18 cellular contexts compared by ENCODE assay signal in the genomic region with DNA sequence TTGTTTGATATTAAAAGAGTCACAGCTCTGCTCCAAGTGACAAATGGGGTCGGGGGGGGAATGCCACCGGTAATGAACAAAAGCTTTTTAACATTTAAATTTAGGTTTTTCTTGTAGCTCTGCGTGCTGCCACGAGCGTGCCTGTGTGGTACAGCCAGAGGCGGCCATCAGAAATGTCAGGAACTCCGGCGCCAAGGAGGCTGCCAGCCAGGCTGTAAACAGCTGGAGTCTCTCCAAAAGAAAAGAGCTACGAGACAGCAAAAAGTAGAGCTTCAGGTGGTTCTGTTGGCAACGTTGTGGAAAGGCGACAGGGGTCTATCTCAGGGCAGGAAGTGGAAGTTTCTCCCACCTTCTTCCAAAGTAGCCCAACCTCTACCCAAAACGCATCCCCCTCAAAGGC.
DNase-seq lines count a peak whose midpoint lies in the region; ATAC-seq and TF ChIP-seq lines count a peak whose summit lies in the region.
"Had no signal": no experiment of that assay in that cellular context is flagged by ENCODE, and none has a peak within 500 bp of the region (broad histone marks: within the 10 kb centered on the region; RNA-seq: fewer than 3 reads in every experiment).

No MANE protein-coding gene starts in this region.

- no peaks in the 10 kb centered on the region for H3K9me3 ChIP-seq in iPS-18a (ENCODE audit: control insufficient read depth, low read depth, low read length)
- H3K9me3 ChIP-seq in effector memory CD4-positive, alpha-beta T cell (ENCODE audit: control insufficient read depth, low read length): no peaks in the 10 kb centered on the region
- H3K9me3 ChIP-seq: SJCRH30 had no signal

- H3K4me1 ChIP-seq in iPS-18a (ENCODE audit: control insufficient read depth, low read depth, low read length): peaks cover 15% of the 10 kb centered on the region
- no peaks in the 10 kb centered on the region for H3K4me1 ChIP-seq in effector memory CD4-positive, alpha-beta T cell (ENCODE audit: control insufficient read depth, insufficient read depth, low read length, poor library complexity, severe bottlenecking)
- H3K4me1 ChIP-seq: SJCRH30 had no signal

- no peak overlapping the region for H3K9ac ChIP-seq in iPS-18a (ENCODE audit: low read length)

- H3K36me3 Mint-ChIP-seq in osteocyte (ENCODE audit: unreplicated experiment): no peaks in the 10 kb centered on the region
- H3K36me3 Mint-ChIP-seq in natural killer cell: no peaks in the 10 kb centered on the region

- intact Hi-C loops in natural killer cell (cut with micrococcal nuclease): no loop called here

- no peak overlapping the region for H3K27ac ChIP-seq in iPS-18a (ENCODE audit: low read length)
- no peak overlapping the region for H3K27ac ChIP-seq in effector memory CD4-positive, alpha-beta T cell (ENCODE audit: insufficient read depth, low read length, poor library complexity, severe bottlenecking)
- H3K27ac ChIP-seq: SJCRH30 had no signal

- no peak overlapping the region for H3K4me3 Mint-ChIP-seq in osteocyte (ENCODE audit: unreplicated experiment)
- H3K4me3 Mint-ChIP-seq in natural killer cell: no peak overlapping the region
- H3K4me3 Mint-ChIP-seq: B cell had no signal

- TF ChIP-seq CTCF in osteocyte (IDR thresholded peaks at IDR 0.05) (no peak), natural killer cell (IDR thresholded peaks at IDR 0.05) (no peak)

- H3K27me3 Mint-ChIP-seq in osteocyte (ENCODE audit: unreplicated experiment) (peaks cover 18% of the 10 kb centered on the region), natural killer cell (ENCODE audit: low read depth in 2 of 2) (no peaks in the 10 kb centered on the region)

- peaks cover 26% of the 10 kb centered on the region for H3K27me3 ChIP-seq in iPS-18a (ENCODE audit: control insufficient read depth, insufficient read depth, low read length)
- no peaks in the 10 kb centered on the region for H3K27me3 ChIP-seq in effector memory CD4-positive, alpha-beta T cell (replicated peaks; ENCODE audit: control insufficient read depth, insufficient read depth, low read length, poor library complexity, severe bottlenecking)
- H3K27me3 ChIP-seq: SJCRH30 had no signal

- DNase-seq in NCI-H748 (lab: John Stamatoyannopoulos, UW; ENCODE audit: unreplicated experiment) (peak; percentile 18), NCI-H748 treated with DMSO at 0.1 percent for 48 hours (lab: John Stamatoyannopoulos, UW) (no peak), NCI-H1105 treated with DMSO at 0.1 percent for 48 hours (lab: John Stamatoyannopoulos, UW) (peak; percentile 97), osteocyte (ENCODE audit: extremely low spot score, unreplicated experiment) (no peak), natural killer cell (no peak), germinal center (ENCODE audit: low spot score) (no peak)
- no peak for DNase-seq in effector memory CD4-positive, alpha-beta T cell
- DNase-seq: 8988T, GDM1, KBM-7, NCI-H1436, NCI-H2029, NCI-H510A, SJCRH30 had no signal

- H3K4me1 Mint-ChIP-seq in osteocyte (ENCODE audit: unreplicated experiment) (peaks cover under 1% of the 10 kb centered on the region), natural killer cell (no peaks in the 10 kb centered on the region)
- H3K4me1 Mint-ChIP-seq: B cell had no signal

- H3K27ac Mint-ChIP-seq in osteocyte (ENCODE audit: unreplicated experiment) (no peak overlapping the region), natural killer cell (no peak overlapping the region)
- H3K27ac Mint-ChIP-seq: B cell had no signal

- H3K36me3 ChIP-seq in iPS-18a (ENCODE audit: control insufficient read depth, low read depth, low read length): no peaks in the 10 kb centered on the region
- no peaks in the 10 kb centered on the region for H3K36me3 ChIP-seq in effector memory CD4-positive, alpha-beta T cell (ENCODE audit: control insufficient read depth, insufficient read depth, low read length)
- H3K36me3 ChIP-seq: SJCRH30 had no signal

- no peak for ATAC-seq in natural killer cell
- ATAC-seq: HepG2, Panc1 had no signal

- peak overlapping the region; percentile 14 for H3K4me3 ChIP-seq in iPS-18a (ENCODE audit: low read length)
- H3K4me3 ChIP-seq in effector memory CD4-positive, alpha-beta T cell (ENCODE audit: insufficient read depth, low read depth, low read length, poor library complexity, severe bottlenecking): no peak overlapping the region
- H3K4me3 ChIP-seq: SJCRH30 had no signal

- H3K9me3 Mint-ChIP-seq in osteocyte (ENCODE audit: unreplicated experiment) (no peaks in the 10 kb centered on the region), natural killer cell (peaks cover 2 to 4% of the 10 kb centered on the region in 2 donors)

Comparison
In these comparisons a context has a peak if more than half of its experiments do, and no peak if none do; other contexts are left out.
1. DNase-seq: peak in NCI-H748 (single experiment) and NCI-H1105 treated with DMSO at 0.1 percent for 48 hours (single experiment); none in NCI-H748 treated with DMSO at 0.1 percent for 48 hours (single experiment), effector memory CD4-positive, alpha-beta T cell (0 of 3), osteocyte (single experiment), natural killer cell (single experiment) and germinal center (single experiment).